1 cellular context compared by ENCODE assay signal in genomic region chr14:50675597-50675996, GRCh38.
TF ChIP-seq lines count a peak whose summit lies in the region.

No MANE protein-coding gene starts in this region.

TF ChIP-seq in IMR-90, 13 proteins besides CTCF, POLR2A, EP300 and RAD21:
- TF ChIP-seq RFX5 (IDR thresholded peaks at IDR 0.05; ENCODE audit: low read depth, low read length) (no peak), CHD1 (IDR thresholded peaks at IDR 0.05; ENCODE audit: low read depth, low read length) (no peak), MAZ (IDR thresholded peaks at IDR 0.05; ENCODE audit: borderline replicate concordance, low read depth, low read length) (no peak), SMC3 (IDR thresholded peaks at IDR 0.05; ENCODE audit: low read depth, low read length) (no peak), CEBPB (IDR thresholded peaks at IDR 0.05; ENCODE audit: low read depth, low read length) (no peak), ELK1 (IDR thresholded peaks at IDR 0.05; ENCODE audit: borderline replicate concordance, low read depth, low read length) (no peak)
TF ChIP-seq in IMR-90: peak in this region for 0.
